16 cellular contexts compared by ENCODE assay signal in the genomic region with DNA sequence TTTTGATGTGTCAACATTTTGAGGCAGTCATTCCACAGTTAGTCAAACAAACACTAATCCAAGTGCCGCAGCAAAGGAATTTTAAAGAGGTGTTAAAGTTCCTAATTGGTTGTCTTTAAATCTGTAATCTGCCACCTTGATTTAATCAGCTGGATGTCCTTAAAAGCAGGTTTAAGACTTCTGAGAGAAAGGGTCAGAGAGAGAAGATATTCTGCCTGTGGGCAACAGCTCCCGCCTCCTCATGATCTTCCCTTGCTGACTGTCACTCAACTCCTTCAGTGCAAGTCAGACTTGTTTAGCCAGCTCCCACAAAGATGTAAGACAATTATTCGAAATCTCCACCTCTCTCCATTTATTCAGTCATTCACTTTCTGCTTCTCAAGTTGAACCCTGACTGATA.
DNase-seq lines count a peak whose midpoint lies in the region; ATAC-seq, FAIRE-seq and TF ChIP-seq lines count a peak whose summit lies in the region.
"Had no signal": no experiment of that assay in that cellular context is flagged by ENCODE, and none has a peak within 500 bp of the region (broad histone marks: within the 10 kb centered on the region; RNA-seq: fewer than 3 reads in every experiment).

No MANE protein-coding gene starts in this region.

- TF ChIP-seq CTCF in MCF 10A (IDR thresholded peaks at IDR 0.05; ENCODE audit: unreplicated experiment) (no peak), WTC11 (IDR thresholded peaks at IDR 0.05) (no peak), kidney (IDR thresholded peaks at IDR 0.05; ENCODE audit: borderline replicate concordance, extremely low read depth, insufficient read depth) (no peak)

- H3K4me1 ChIP-seq in kidney (ENCODE audit: control insufficient read depth in 1 of 2, insufficient read depth in 1 of 2, low read depth in 1 of 2, low read length in 2 of 2): no peaks in the 10 kb centered on the region

- no peak overlapping the region for H3K27ac ChIP-seq in kidney (ENCODE audit: low read depth in 2 of 2, low read length in 2 of 2)
- H3K27ac ChIP-seq: GM23248 had no signal

- BruUV-seq in MCF 10A (replicated peaks; lab: Mats Ljungman, UMichigan): no TSS peak

- H3K9me3 ChIP-seq in kidney (ENCODE audit: control insufficient read depth in 1 of 2, low read length in 2 of 2): no peaks in the 10 kb centered on the region

- no peak overlapping the region for H3K4me3 ChIP-seq in kidney (ENCODE audit: low read length in 2 of 2)
- H3K4me3 ChIP-seq: GM12878, GM23248 had no signal

- H3K4me3 Mint-ChIP-seq in MCF 10A (ENCODE audit: unreplicated experiment) (no peak overlapping the region), WTC11 (no peak overlapping the region)
- H3K4me3 Mint-ChIP-seq: B cell; CD4-positive, alpha-beta T cell; H9 had no signal

- in situ Hi-C loops in T47D (cut with HindIII; ENCODE audit: low pct_unique_long_range_greater_than_20kb, low sequenced_read_pairs): no loop called here

- H3K9me3 Mint-ChIP-seq in MCF 10A (ENCODE audit: unreplicated experiment): peaks cover 15% of the 10 kb centered on the region
- peaks cover 15% of the 10 kb centered on the region for H3K9me3 Mint-ChIP-seq in WTC11
- H3K9me3 Mint-ChIP-seq: CD4-positive, alpha-beta T cell had no signal

- H3K36me3 Mint-ChIP-seq in MCF 10A (ENCODE audit: insufficient read depth, unreplicated experiment) (no peaks in the 10 kb centered on the region), WTC11 (no peaks in the 10 kb centered on the region)

- H3K27me3 Mint-ChIP-seq in MCF 10A (ENCODE audit: insufficient read depth, unreplicated experiment) (no peaks in the 10 kb centered on the region), WTC11 (ENCODE audit: low read depth) (no peaks in the 10 kb centered on the region; the same call in 1 of the 2 replicates)
- H3K27me3 Mint-ChIP-seq: B cell; CD4-positive, alpha-beta T cell had no signal

- no peak for ATAC-seq in WTC11
- peak; percentile 57 for ATAC-seq in esophagus mucosa
- no peak for ATAC-seq in GM21825 (IDR thresholded peaks at IDR 0.05; ENCODE audit: unreplicated experiment)
- ATAC-seq: GM12878 had no signal

- CTCF ChIA-PET in MCF 10A (lab: Yijun Ruan, JAX): interaction anchor here (0.6 to 3.1 kb wide), 3 partner anchors 12 to 462 kb away, joined by 3 to 13 read pairs (median 3); no protein-coding TSS in a partner anchor
- CTCF ChIA-PET in WTC11 (lab: Charles Lee): interaction anchor here (1.0 kb wide), 1 partner anchor 462 kb away, joined by 4 read pairs; no protein-coding TSS in a partner anchor

- peak; percentile 57 to 87 for DNase-seq in T47D (ENCODE audit: low read depth in 1 of 2, low spot score in 1 of 2)
- no peak for DNase-seq in MCF 10A (ENCODE audit: unreplicated experiment)
- DNase-seq in WTC11 (ENCODE audit: low spot score): no peak
- DNase-seq in kidney: no peak
- DNase-seq in 8988T: no peak
- DNase-seq: C1 segment of cervical spinal cord; Calu3; CD4-positive, alpha-beta T cell; DMS 273 treated with DMSO at 0.1 percent for 48 hours; GM23248; H9 had no signal

- POLR2A ChIA-PET in MCF 10A (lab: Yijun Ruan, JAX): interaction anchor here (0.5 kb wide), 1 partner anchor 834 kb away, joined by 3 read pairs; no protein-coding TSS in a partner anchor
- POLR2A ChIA-PET in WTC11 (lab: Charles Lee): no interaction called here

- no peak for FAIRE-seq in kidney (lab: Jason Lieb, UNC)
- FAIRE-seq: GM12878, GM18507 had no signal

- no peaks in the 10 kb centered on the region for H3K36me3 ChIP-seq in kidney (ENCODE audit: control insufficient read depth in 1 of 2, insufficient read depth in 2 of 2, low read length in 2 of 2)

- no peak overlapping the region for H3K9ac ChIP-seq in kidney (ENCODE audit: low read length in 2 of 2)
- H3K9ac ChIP-seq: GM23248 had no signal

- H3K4me1 Mint-ChIP-seq in MCF 10A (ENCODE audit: insufficient read depth, unreplicated experiment): no peaks in the 10 kb centered on the region
- H3K4me1 Mint-ChIP-seq in WTC11: peaks cover 7% of the 10 kb centered on the region; the same call in 1 of the 2 replicates
- H3K4me1 Mint-ChIP-seq: B cell had no signal

- intact Hi-C loops in MCF 10A (cut with micrococcal nuclease): no loop called here
- intact Hi-C loops in kidney (cut with DNase I): no loop called here

- no peak overlapping the region for H3K27ac Mint-ChIP-seq in MCF 10A (ENCODE audit: low read depth, unreplicated experiment)
- peak overlapping the region; percentile 3; the same call in 1 of the 2 replicates for H3K27ac Mint-ChIP-seq in WTC11
- H3K27ac Mint-ChIP-seq: B cell; CD4-positive, alpha-beta T cell; H9 had no signal

TF ChIP-seq in WTC11, 78 proteins besides CTCF, POLR2A, EP300 and RAD21:
- TF ChIP-seq AFF4 (CRISPR knock-in tag; IDR thresholded peaks at IDR 0.05; ENCODE audit: borderline replicate concordance) (no peak), SMAD4 (CRISPR knock-in tag; IDR thresholded peaks at IDR 0.05) (no peak), ZNF121 (CRISPR knock-in tag; IDR thresholded peaks at IDR 0.05) (no peak), TP53 (CRISPR knock-in tag; IDR thresholded peaks at IDR 0.05) (no peak), HMGA2 (CRISPR knock-in tag; IDR thresholded peaks at IDR 0.05) (no peak), TEAD1 (CRISPR knock-in tag; IDR thresholded peaks at IDR 0.05) (no peak), ZNF423 (CRISPR knock-in tag; IDR thresholded peaks at IDR 0.05) (no peak), AR (CRISPR knock-in tag; IDR thresholded peaks at IDR 0.05) (no peak), ELF4 (CRISPR knock-in tag; IDR thresholded peaks at IDR 0.05; ENCODE audit: low read depth) (no peak), GTF2I (CRISPR knock-in tag; conservative IDR thresholded peaks at IDR 0.05) (no peak)
- TF ChIP-seq, protein P1, sequence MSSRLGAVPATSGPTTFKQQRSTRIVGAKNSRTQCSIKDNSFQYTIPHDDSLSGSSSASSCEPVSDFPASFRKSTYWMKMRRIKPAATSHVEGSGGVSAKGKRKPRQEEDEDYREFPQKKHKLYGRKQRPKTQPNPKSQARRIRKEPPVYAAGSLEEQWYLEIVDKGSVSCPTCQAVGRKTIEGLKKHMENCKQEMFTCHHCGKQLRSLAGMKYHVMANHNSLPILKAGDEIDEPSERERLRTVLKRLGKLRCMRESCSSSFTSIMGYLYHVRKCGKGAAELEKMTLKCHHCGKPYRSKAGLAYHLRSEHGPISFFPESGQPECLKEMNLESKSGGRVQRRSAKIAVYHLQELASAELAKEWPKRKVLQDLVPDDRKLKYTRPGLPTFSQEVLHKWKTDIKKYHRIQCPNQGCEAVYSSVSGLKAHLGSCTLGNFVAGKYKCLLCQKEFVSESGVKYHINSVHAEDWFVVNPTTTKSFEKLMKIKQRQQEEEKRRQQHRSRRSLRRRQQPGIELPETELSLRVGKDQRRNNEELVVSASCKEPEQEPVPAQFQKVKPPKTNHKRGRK (CRISPR knock-in tag; IDR thresholded peaks at IDR 0.05; ENCODE audit: borderline replicate concordance): no peak

Comparison
In these comparisons a context has a peak if more than half of its experiments do, and no peak if none do; other contexts are left out.
1. DNase-seq: peak in T47D (2 of 2); none in MCF 10A (single experiment), WTC11 (single experiment), kidney (single experiment) and 8988T (single experiment).